10 cellular contexts compared by ENCODE assay signal in the genomic region with DNA sequence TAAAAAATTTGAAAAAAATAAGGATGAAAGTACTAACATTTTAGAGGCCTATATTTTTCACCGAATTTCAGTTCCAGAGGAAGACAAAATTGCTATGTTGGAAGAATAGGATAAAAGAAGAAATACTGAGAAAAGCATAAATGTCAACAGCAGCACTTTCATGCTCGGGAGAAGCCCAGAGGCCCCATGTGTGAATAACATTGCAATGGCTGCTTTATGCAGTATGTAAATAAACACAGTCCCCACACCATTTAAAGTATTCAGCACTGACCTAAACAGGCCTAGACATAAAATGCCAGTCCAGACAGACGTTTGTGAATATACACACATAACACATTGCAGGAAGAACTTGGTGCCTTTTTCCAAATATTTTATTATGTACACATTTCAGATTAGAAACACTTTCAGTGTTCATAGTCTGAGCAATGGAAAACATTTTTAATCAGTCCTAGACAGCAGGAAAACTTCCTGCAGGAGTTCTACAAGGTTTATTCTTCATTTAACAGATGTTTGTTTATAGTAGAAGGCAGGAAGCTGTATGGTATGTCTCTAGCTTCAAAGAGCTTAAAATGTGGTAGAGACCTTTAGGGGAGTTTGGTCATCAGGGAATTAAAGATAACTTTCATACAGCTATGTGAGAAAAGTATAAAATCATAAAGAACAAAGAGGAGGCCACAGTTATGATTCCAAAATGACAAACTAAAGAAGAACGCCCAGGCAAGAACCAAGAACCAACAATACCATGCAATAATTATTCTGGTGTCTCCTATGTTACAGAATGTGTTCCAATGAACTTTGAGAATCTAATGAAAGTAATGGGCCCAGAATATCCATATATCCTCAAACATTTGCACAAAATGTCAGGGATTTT. TPM values are rescaled to one million over a fixed set of nuclear protein-coding genes. Genes with fewer than 3 reads are reported as not detected.
DNase-seq lines count a peak whose midpoint lies in the region; ATAC-seq, FAIRE-seq and TF ChIP-seq lines count a peak whose summit lies in the region.
"Had no signal": no experiment of that assay in that cellular context is flagged by ENCODE, and none has a peak within 500 bp of the region (broad histone marks: within the 10 kb centered on the region; RNA-seq: fewer than 3 reads in every experiment).

No MANE protein-coding gene starts in this region.

- intact Hi-C loops in colonic mucosa (cut with DNase I) = no loop called here

- CTCF ChIA-PET in A549 (lab: Yijun Ruan, JAX) = no interaction called here

- no peak overlapping the region for H3K4me3 ChIP-seq in A549
- no peak overlapping the region for H3K4me3 ChIP-seq in LNCaP clone FGC (ENCODE audit: low read depth, low read length)
- no peak overlapping the region for H3K4me3 ChIP-seq in colonic mucosa
- H3K4me3 ChIP-seq in muscle layer of duodenum (ENCODE audit: low read depth in 1 of 2, low read length in 2 of 2) = no peak overlapping the region

- no peak for DNase-seq in A549 (ENCODE audit: low read depth in 1 of 2, low spot score in 1 of 2)
- DNase-seq in LNCaP clone FGC (ENCODE audit: low read depth) = peak; percentile 65
- DNase-seq in colonic mucosa = no peak
- no peak for DNase-seq in HuH-7 (ENCODE audit: low spot score)
- DNase-seq in AG08395 (ENCODE audit: low spot score) = no peak
- no peak for DNase-seq in stimulated activated CD4-positive, alpha-beta T cell treated with anti-CD3 and anti-CD28 coated beads, Interleukin-4, amount 100 ng/mL, for 1 hour
- DNase-seq in NCI-H2081 (lab: John Stamatoyannopoulos, UW) = no peak
- DNase-seq: AML-193, NCI-H1436 had no signal

- FAIRE-seq in A549 (lab: Jason Lieb, UNC) = no peak

- H3K4me1 ChIP-seq in A549 (peaks cover 20% of the 10 kb centered on the region), colonic mucosa (peaks cover 18% of the 10 kb centered on the region), muscle layer of duodenum (ENCODE audit: control insufficient read depth in 1 of 2, insufficient read depth in 2 of 2, low read length in 2 of 2) (peaks cover 11 to 18% of the 10 kb centered on the region in 2 donors)

- peak overlapping the region; percentile 39 for H3K4me2 ChIP-seq in A549

- H3K27ac ChIP-seq in A549 (peak overlapping the region in 1 of 2 experiments; percentile 55; a peak in 2 of 6 replicates), colonic mucosa (peak overlapping the region; percentile 78), muscle layer of duodenum (ENCODE audit: low read length) (peak overlapping the region; percentile 21)

- TF ChIP-seq RAD21 in A549 (conservative IDR thresholded peaks at IDR 0.05 in 1 of 2, IDR thresholded peaks at IDR 0.05 in 1 of 2) = no peak

- TF ChIP-seq CTCF in A549 (IDR thresholded peaks at IDR 0.05) (no peak), LNCaP clone FGC (IDR thresholded peaks at IDR 0.05; ENCODE audit: control insufficient read depth, extremely low read depth, insufficient read depth) (no peak), colonic mucosa (IDR thresholded peaks at IDR 0.05) (no peak)

- 47% methylated on average over 4 of the region's 4 CpGs for WGBS in A549 (ENCODE audit: missing lambda C conversion rate)

- POLR2A ChIA-PET in A549 (lab: Yijun Ruan, JAX) = no interaction called here

- H3K9ac ChIP-seq in colonic mucosa (ENCODE audit: low read depth in 2 of 2, low read length in 2 of 2) = peak overlapping the region in 1 of 2 donors; percentile 46

- ATAC-seq in A549 = 0 out of 6 replicates have a peak, but pooled peaks of 1 of the 2 experiments have one; percentile 27

- TF ChIP-seq POLR2A in A549 (IDR thresholded peaks at IDR 0.05; ENCODE audit: low read length) = no peak

- no peak for TF ChIP-seq EP300 in A549 (IDR thresholded peaks at IDR 0.05)

- H3K9me3 ChIP-seq in A549 = no peaks in the 10 kb centered on the region
- no peaks in the 10 kb centered on the region for H3K9me3 ChIP-seq in colonic mucosa
- no peaks in the 10 kb centered on the region for H3K9me3 ChIP-seq in muscle layer of duodenum (ENCODE audit: control insufficient read depth in 1 of 2, low read length in 2 of 2)

- H3K27me3 ChIP-seq in colonic mucosa = no peaks in the 10 kb centered on the region
- H3K27me3 ChIP-seq in muscle layer of duodenum (ENCODE audit: low read depth, low read length) = no peaks in the 10 kb centered on the region

- H3K36me3 ChIP-seq in colonic mucosa (no peaks in the 10 kb centered on the region), muscle layer of duodenum (ENCODE audit: control insufficient read depth in 1 of 2, insufficient read depth in 2 of 2, low read length in 2 of 2) (peaks cover 0 to 4% of the 10 kb centered on the region in 2 donors)

TF ChIP-seq in A549, 52 proteins besides CTCF, POLR2A, EP300 and RAD21:
- TF ChIP-seq FOSL2 (IDR thresholded peaks at IDR 0.05) (no peak), FOSL2 (CRISPR knock-in tag; IDR thresholded peaks at IDR 0.05) (no peak)
- TF ChIP-seq, protein P1, sequence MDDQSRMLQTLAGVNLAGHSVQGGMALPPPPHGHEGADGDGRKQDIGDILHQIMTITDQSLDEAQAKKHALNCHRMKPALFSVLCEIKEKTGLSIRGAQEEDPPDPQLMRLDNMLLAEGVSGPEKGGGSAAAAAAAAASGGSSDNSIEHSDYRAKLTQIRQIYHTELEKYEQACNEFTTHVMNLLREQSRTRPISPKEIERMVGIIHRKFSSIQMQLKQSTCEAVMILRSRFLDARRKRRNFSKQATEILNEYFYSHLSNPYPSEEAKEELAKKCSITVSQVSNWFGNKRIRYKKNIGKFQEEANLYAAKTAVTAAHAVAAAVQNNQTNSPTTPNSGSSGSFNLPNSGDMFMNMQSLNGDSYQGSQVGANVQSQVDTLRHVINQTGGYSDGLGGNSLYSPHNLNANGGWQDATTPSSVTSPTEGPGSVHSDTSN (IDR thresholded peaks at IDR 0.05) = no peak

RNA-seq across cellular contexts. Expression of a gene that starts 30.5 kb away (rescaled TPM):
- polyA plus RNA-seq in A549 (2011; rRNA removed) (366 and 519 TPM in 2 replicates), A549 (2017; fragmentation: RNase III; extraction: RNeasy Plus Mini Kit Qiagen cat#74134 plus additional on column Dnase treatment) (131 to 195 TPM (median 187 TPM) in 3 replicates)
- 38.6 and 50.8 TPM in 2 replicates for polyA plus RNA-seq in A549 (2012; cell fraction: cytosol; rRNA removed)
- 108 and 151 TPM in 2 replicates for polyA plus RNA-seq in A549 (2012; cell fraction: nucleus; rRNA removed)
- polyA minus RNA-seq in A549 (2011; rRNA and poly(A)+ RNA removed) = 230 and 257 TPM in 2 replicates
- 100 to 1,000 TPM in 1 of 2 donors, 10 to 100 TPM in 1; 98.5 to 158 TPM for total RNA-seq in colonic mucosa
